9 cellular contexts compared by ENCODE assay signal in genomic region chr4:65416875-65417274, GRCh38.
DNase-seq lines count a peak whose midpoint lies in the region; ATAC-seq and TF ChIP-seq lines count a peak whose summit lies in the region.
"Had no signal": no experiment of that assay in that cellular context is flagged by ENCODE, and none has a peak within 500 bp of the region (broad histone marks: within the 10 kb centered on the region; RNA-seq: fewer than 3 reads in every experiment).

No MANE protein-coding gene starts in this region.

- TF ChIP-seq CTCF in cardiac fibroblast (IDR thresholded peaks at IDR 0.05; ENCODE audit: low read depth, low read length) (no peak), mucosa of descending colon (IDR thresholded peaks at IDR 0.05) (no peak)
- no peak for TF ChIP-seq CTCF in activated CD8-positive, alpha-beta T cell treated with anti-CD3 and anti-CD28 coated beads for 36 hours (IDR thresholded peaks at IDR 0.05)

- H3K27ac Mint-ChIP-seq in activated CD4-positive, alpha-beta T cell treated with anti-CD3 and anti-CD28 coated beads, Interleukin-2, amount 10 ng/mL, durations not matched to agents 7 days and 5 days = no peak overlapping the region
- no peak overlapping the region for H3K27ac Mint-ChIP-seq in activated CD8-positive, alpha-beta T cell treated with anti-CD3 and anti-CD28 coated beads for 36 hours

- H3K4me1 ChIP-seq in mucosa of descending colon (ENCODE audit: low read depth) = no peaks in the 10 kb centered on the region

- intact Hi-C loops in mucosa of descending colon (cut with DNase I, micrococcal nuclease) = no loop called here
- intact Hi-C loops in activated CD8-positive, alpha-beta T cell treated with anti-CD3 and anti-CD28 coated beads for 36 hours (cut with micrococcal nuclease) = no loop called here

- H3K4me3 ChIP-seq in cardiac fibroblast (replicated peaks in 1 of 2; ENCODE audit: low read depth in 2 of 2, low read length in 2 of 2) (no peak overlapping the region), mucosa of descending colon (no peak overlapping the region)

- no peaks in the 10 kb centered on the region for H3K4me1 Mint-ChIP-seq in activated CD4-positive, alpha-beta T cell treated with anti-CD3 and anti-CD28 coated beads, Interleukin-2, amount 10 ng/mL, durations not matched to agents 7 days and 5 days
- H3K4me1 Mint-ChIP-seq in activated CD8-positive, alpha-beta T cell treated with anti-CD3 and anti-CD28 coated beads for 36 hours (ENCODE audit: low read depth) = no peaks in the 10 kb centered on the region

- DNase-seq in DMS53 treated with DMSO at 0.1 percent for 48 hours (lab: John Stamatoyannopoulos, UW; ENCODE audit: unreplicated experiment) (peak; percentile 65), NCI-H2081 (lab: John Stamatoyannopoulos, UW) (peak; percentile 79 to 93), cardiac fibroblast (ENCODE audit: low read depth in 2 of 2) (peak; percentile 4 to 7), mucosa of descending colon (peak in 2 of 3 donors; percentile 35 to 50)
- no peak for DNase-seq in activated CD4-positive, alpha-beta T cell treated with anti-CD3 and anti-CD28 coated beads, Interleukin-2, amount 10 ng/mL, durations not matched to agents 7 days and 5 days
- no peak for DNase-seq in activated CD8-positive, alpha-beta T cell treated with anti-CD3 and anti-CD28 coated beads for 36 hours
- DNase-seq: cortex of kidney had no signal

- no peaks in the 10 kb centered on the region for H3K36me3 Mint-ChIP-seq in activated CD4-positive, alpha-beta T cell treated with anti-CD3 and anti-CD28 coated beads, Interleukin-2, amount 10 ng/mL, durations not matched to agents 7 days and 5 days (ENCODE audit: low read depth)
- H3K36me3 Mint-ChIP-seq in activated CD8-positive, alpha-beta T cell treated with anti-CD3 and anti-CD28 coated beads for 36 hours (ENCODE audit: low read depth) = no peaks in the 10 kb centered on the region

- POLR2A ChIA-PET in activated CD4-positive, alpha-beta T cell treated with anti-CD3 and anti-CD28 coated beads, Interleukin-2, amount 10 ng/mL, durations not matched to agents 7 days and 5 days (lab: Charles Lee) = no interaction called here
- POLR2A ChIA-PET in activated CD8-positive, alpha-beta T cell treated with anti-CD3 and anti-CD28 coated beads for 36 hours (lab: Charles Lee) = no interaction called here

- no peak overlapping the region for H3K4me3 Mint-ChIP-seq in activated CD4-positive, alpha-beta T cell treated with anti-CD3 and anti-CD28 coated beads, Interleukin-2, amount 10 ng/mL, durations not matched to agents 7 days and 5 days
- H3K4me3 Mint-ChIP-seq in activated CD8-positive, alpha-beta T cell treated with anti-CD3 and anti-CD28 coated beads for 36 hours = no peak overlapping the region

- CTCF ChIA-PET in activated CD4-positive, alpha-beta T cell treated with anti-CD3 and anti-CD28 coated beads, Interleukin-2, amount 10 ng/mL, durations not matched to agents 7 days and 5 days (lab: Charles Lee) = no interaction called here
- CTCF ChIA-PET in activated CD8-positive, alpha-beta T cell treated with anti-CD3 and anti-CD28 coated beads for 36 hours (lab: Charles Lee) = no interaction called here

- no peaks in the 10 kb centered on the region for H3K36me3 ChIP-seq in mucosa of descending colon (ENCODE audit: low read depth)

- ATAC-seq in mucosa of descending colon (peak; percentile 32), GM18511 (IDR thresholded peaks at IDR 0.05; ENCODE audit: unreplicated experiment) (no peak), GM18909 (IDR thresholded peaks at IDR 0.05; ENCODE audit: poor library complexity, unreplicated experiment) (no peak)
- ATAC-seq in activated CD8-positive, alpha-beta T cell treated with anti-CD3 and anti-CD28 coated beads for 36 hours = no peak

- H3K9me3 Mint-ChIP-seq in activated CD4-positive, alpha-beta T cell treated with anti-CD3 and anti-CD28 coated beads, Interleukin-2, amount 10 ng/mL, durations not matched to agents 7 days and 5 days = no peaks in the 10 kb centered on the region
- no peaks in the 10 kb centered on the region for H3K9me3 Mint-ChIP-seq in activated CD8-positive, alpha-beta T cell treated with anti-CD3 and anti-CD28 coated beads for 36 hours

- H3K27me3 Mint-ChIP-seq in activated CD4-positive, alpha-beta T cell treated with anti-CD3 and anti-CD28 coated beads, Interleukin-2, amount 10 ng/mL, durations not matched to agents 7 days and 5 days = no peaks in the 10 kb centered on the region
- H3K27me3 Mint-ChIP-seq in activated CD8-positive, alpha-beta T cell treated with anti-CD3 and anti-CD28 coated beads for 36 hours = no peaks in the 10 kb centered on the region

- no peaks in the 10 kb centered on the region for H3K9me3 ChIP-seq in mucosa of descending colon

Comparison
In these comparisons a context has a peak if more than half of its experiments do, and no peak if none do; other contexts are left out.
1. DNase-seq: peak in DMS53 treated with DMSO at 0.1 percent for 48 hours (single experiment), NCI-H2081 (2 of 2), cardiac fibroblast (2 of 2) and mucosa of descending colon (2 of 3); none in activated CD4-positive, alpha-beta T cell treated with anti-CD3 and anti-CD28 coated beads, Interleukin-2, amount 10 ng/mL, durations not matched to agents 7 days and 5 days (single experiment) and activated CD8-positive, alpha-beta T cell treated with anti-CD3 and anti-CD28 coated beads for 36 hours (single experiment).